ENCODE assay signal across 8 cellular contexts in the genomic region with DNA sequence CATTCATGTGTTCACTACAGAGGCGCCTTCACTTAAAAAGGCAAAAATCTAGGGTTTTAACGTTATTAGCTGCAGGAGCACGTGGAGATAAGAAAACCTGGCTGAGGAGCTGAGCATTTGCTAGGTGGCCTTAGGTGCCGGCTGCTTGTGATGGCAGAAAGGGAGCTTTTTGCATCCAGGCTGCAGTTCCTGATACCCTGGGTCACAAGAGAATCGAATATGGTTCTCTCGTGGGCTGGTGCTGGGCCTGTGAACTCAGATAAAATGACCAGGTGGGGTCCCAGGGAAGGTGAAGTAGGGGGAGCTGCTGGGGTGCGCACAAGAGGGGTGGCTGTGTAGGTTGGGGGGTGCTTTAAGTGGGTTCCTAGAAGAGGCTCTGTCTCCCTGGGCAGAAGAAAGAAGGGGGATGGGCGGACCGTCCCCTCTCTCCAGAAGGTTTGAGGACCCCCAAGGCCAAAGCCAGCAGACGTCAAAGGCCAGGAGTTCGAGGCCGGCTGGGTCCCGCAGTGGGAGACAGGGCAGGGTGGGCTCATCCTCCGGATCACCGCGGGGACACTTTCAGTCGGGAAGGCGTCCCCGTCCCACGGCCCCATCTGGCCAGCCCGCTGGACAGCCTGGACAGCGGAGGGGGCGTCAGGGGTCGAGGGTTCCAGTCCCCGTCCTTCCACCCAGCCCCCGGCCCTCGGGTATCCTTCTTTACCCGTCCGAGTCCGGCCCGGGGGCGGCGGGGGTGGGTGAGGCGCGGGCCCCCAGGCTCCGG. TPM values are rescaled to one million over a fixed set of nuclear protein-coding genes. Genes with fewer than 3 reads are reported as not detected.
DNase-seq lines count a peak whose midpoint lies in the region; ATAC-seq and TF ChIP-seq lines count a peak whose summit lies in the region.

No MANE protein-coding gene starts in this region.

- intact Hi-C loops in dorsolateral prefrontal cortex (cut with DNase I), result no loop called here

- no peaks in the 10 kb centered on the region for H3K36me3 ChIP-seq in MG63
- no peaks in the 10 kb centered on the region for H3K36me3 ChIP-seq in muscle layer of colon (ENCODE audit: insufficient read depth, low read length)

- ATAC-seq in HG03280 (IDR thresholded peaks at IDR 0.05; ENCODE audit: unreplicated experiment), result no peak
- ATAC-seq in GM21515 (IDR thresholded peaks at IDR 0.05; ENCODE audit: unreplicated experiment), result no peak
- no peak for ATAC-seq in GM18505 (IDR thresholded peaks at IDR 0.05; ENCODE audit: unreplicated experiment)

- TF ChIP-seq CTCF in AG10803 (conservative IDR thresholded peaks at IDR 0.05; ENCODE audit: low read length) (no peak), dorsolateral prefrontal cortex (IDR thresholded peaks at IDR 0.05 in 54 of 56, conservative IDR thresholded peaks at IDR 0.05 in 2 of 56; ENCODE audit: low read depth in 1 of 56, partially characterized antibody in 56 of 56) (no peak)

- H3K4me3 ChIP-seq in AG10803 (ENCODE audit: low read length) (peak overlapping the region; percentile 63), MG63 (peak overlapping the region; percentile 21; the same call in 1 of the 2 replicates), dorsolateral prefrontal cortex (peak overlapping the region; percentile 43 to 88 (median 66)), muscle layer of colon (ENCODE audit: low read depth in 1 of 2, low read length in 2 of 2) (peak overlapping the region; percentile 39 to 43)

- H3K27me3 ChIP-seq in MG63 (no peaks in the 10 kb centered on the region), dorsolateral prefrontal cortex (no peaks in the 10 kb centered on the region), muscle layer of colon (ENCODE audit: control insufficient read depth in 1 of 2, insufficient read depth in 2 of 2, low read length in 2 of 2) (no peaks in the 10 kb centered on the region)

- peaks cover 33% of the 10 kb centered on the region for H3K4me1 ChIP-seq in muscle layer of colon (ENCODE audit: insufficient read depth, low read length)

- H3K9me3 ChIP-seq in MG63 (no peaks in the 10 kb centered on the region), muscle layer of colon (ENCODE audit: low read length) (no peaks in the 10 kb centered on the region)

- peak overlapping the region in 37 of 59 donors; percentile 7 to 87 (median 59) for H3K27ac ChIP-seq in dorsolateral prefrontal cortex
- H3K27ac ChIP-seq in muscle layer of colon (ENCODE audit: low read depth, low read length), result peak overlapping the region; percentile 76

- no peak for TF ChIP-seq POLR2A in GM18505 (IDR thresholded peaks at IDR 0.05; ENCODE audit: borderline replicate concordance, extremely low read depth, insufficient read depth, insufficient read length)

- DNase-seq in AG10803 (ENCODE audit: low read depth), result no peak
- DNase-seq in MG63, result no peak
- DNase-seq in dorsolateral prefrontal cortex, result peak in 1 of 10 donors; percentile 52
- no peak for DNase-seq in stimulated activated CD4-positive, alpha-beta T cell treated with anti-CD3 and anti-CD28 coated beads, Interleukin-4, amount 100 ng/mL, for 24 hours

- H3K9ac ChIP-seq in muscle layer of colon (ENCODE audit: low read length), result peak overlapping the region; percentile 65

RNA-seq across cellular contexts. Expression of a gene that starts 0.7 kb away (rescaled TPM):
- 1.4 and 1.8 TPM in 2 replicates for total RNA-seq in MG63 (2014; rRNA removed; shearing (Covaris generic); ENCODE audit: low replicate concordance)
- 100 to 1,000 TPM; 104 to 216 (median 159) TPM for total RNA-seq in dorsolateral prefrontal cortex

Comparison
In these comparisons a context has a peak if more than half of its experiments do, and no peak if none do; other contexts are left out.
1. RNA of a gene that starts 0.7 kb away (total RNA-seq): 104 to 216 TPM in dorsolateral prefrontal cortex; 1.4 to 1.8 TPM in MG63; every median in the first group is over 10 times any median in the second.
2. Peak in every context shown above with its lines, with median percentiles within 50 percentile points of each other: H3K4me3 ChIP-seq.